ENCODE assay signal across 1 cellular context in the genomic region with DNA sequence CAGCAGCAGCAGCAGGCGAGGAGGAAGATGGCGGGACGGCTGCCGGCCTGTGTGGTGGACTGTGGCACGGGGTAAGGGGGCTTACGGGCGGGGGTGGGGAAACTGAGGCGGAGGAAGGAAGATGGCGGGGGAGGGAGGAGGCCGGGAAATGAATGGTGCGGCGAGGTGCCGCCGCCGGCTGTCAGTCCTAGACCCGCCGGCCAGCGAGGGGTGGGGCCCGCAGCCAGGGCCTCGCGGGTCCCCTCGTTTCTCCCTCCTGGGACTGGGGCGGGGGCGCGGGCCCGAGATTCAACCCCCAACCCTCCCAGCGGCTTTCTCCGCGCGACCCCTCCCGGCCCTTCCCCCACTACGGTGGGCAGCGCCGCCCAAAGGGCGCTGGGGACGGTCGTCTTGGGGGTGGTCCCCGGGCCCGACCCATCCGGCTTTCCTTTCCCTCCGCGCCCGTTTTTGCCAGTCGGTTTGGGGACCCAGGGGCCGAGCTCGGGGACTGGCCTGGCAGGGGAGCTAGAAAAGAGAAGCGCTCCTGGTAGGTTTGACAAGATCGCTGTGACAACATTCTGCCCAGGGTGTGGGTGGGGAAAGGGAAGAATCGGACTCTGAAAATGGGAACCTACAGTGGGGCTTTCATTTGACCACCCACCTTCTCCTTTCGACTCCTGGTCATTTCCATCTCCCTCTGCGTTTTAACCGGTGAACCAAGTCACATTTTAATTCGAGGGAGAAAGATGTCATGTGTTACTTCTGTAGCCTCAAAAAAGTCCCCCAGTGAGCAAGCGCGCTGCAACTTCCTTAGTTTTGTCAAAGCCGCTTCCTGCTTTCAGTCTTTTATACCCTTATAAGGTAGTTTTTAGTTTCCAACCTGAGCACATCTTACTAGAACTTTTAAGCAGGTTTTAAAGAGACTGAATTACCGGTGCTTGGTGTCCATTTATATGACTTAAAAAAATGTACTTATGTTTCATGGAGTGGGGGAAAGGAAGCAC.
TF ChIP-seq lines count a peak whose summit lies in the region.

No MANE protein-coding gene starts in this region.

TF ChIP-seq in GM23338, 12 proteins besides CTCF, POLR2A, EP300 and RAD21 (continued from another document):
- TF ChIP-seq, protein P1, sequence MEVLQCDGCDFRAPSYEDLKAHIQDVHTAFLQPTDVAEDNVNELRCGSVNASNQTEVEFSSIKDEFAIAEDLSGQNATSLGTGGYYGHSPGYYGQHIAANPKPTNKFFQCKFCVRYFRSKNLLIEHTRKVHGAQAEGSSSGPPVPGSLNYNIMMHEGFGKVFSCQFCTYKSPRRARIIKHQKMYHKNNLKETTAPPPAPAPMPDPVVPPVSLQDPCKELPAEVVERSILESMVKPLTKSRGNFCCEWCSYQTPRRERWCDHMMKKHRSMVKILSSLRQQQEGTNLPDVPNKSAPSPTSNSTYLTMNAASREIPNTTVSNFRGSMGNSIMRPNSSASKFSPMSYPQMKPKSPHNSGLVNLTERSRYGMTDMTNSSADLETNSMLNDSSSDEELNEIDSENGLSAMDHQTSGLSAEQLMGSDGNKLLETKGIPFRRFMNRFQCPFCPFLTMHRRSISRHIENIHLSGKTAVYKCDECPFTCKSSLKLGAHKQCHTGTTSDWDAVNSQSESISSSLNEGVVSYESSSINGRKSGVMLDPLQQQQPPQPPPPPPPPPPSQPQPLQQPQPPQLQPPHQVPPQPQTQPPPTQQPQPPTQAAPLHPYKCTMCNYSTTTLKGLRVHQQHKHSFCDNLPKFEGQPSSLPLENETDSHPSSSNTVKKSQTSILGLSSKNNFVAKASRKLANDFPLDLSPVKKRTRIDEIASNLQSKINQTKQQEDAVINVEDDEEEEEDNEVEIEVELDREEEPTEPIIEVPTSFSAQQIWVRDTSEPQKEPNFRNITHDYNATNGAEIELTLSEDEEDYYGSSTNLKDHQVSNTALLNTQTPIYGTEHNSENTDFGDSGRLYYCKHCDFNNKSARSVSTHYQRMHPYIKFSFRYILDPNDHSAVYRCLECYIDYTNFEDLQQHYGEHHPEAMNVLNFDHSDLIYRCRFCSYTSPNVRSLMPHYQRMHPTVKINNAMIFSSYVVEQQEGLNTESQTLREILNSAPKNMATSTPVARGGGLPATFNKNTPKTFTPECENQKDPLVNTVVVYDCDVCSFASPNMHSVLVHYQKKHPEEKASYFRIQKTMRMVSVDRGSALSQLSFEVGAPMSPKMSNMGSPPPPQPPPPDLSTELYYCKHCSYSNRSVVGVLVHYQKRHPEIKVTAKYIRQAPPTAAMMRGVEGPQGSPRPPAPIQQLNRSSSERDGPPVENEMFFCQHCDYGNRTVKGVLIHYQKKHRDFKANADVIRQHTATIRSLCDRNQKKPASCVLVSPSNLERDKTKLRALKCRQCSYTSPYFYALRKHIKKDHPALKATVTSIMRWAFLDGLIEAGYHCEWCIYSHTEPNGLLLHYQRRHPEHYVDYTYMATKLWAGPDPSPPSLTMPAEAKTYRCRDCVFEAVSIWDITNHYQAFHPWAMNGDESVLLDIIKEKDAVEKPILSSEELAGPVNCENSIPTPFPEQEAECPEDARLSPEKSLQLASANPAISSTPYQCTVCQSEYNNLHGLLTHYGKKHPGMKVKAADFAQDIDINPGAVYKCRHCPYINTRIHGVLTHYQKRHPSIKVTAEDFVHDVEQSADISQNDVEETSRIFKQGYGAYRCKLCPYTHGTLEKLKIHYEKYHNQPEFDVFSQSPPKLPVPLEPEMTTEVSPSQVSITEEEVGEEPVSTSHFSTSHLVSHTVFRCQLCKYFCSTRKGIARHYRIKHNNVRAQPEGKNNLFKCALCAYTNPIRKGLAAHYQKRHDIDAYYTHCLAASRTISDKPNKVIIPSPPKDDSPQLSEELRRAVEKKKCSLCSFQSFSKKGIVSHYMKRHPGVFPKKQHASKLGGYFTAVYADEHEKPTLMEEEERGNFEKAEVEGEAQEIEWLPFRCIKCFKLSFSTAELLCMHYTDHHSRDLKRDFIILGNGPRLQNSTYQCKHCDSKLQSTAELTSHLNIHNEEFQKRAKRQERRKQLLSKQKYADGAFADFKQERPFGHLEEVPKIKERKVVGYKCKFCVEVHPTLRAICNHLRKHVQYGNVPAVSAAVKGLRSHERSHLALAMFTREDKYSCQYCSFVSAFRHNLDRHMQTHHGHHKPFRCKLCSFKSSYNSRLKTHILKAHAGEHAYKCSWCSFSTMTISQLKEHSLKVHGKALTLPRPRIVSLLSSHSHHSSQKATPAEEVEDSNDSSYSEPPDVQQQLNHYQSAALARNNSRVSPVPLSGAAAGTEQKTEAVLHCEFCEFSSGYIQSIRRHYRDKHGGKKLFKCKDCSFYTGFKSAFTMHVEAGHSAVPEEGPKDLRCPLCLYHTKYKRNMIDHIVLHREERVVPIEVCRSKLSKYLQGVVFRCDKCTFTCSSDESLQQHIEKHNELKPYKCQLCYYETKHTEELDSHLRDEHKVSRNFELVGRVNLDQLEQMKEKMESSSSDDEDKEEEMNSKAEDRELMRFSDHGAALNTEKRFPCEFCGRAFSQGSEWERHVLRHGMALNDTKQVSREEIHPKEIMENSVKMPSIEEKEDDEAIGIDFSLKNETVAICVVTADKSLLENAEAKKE (CRISPR knock-in tag; IDR thresholded peaks at IDR 0.05): no peak
- no peak; the same call in 1 of the 2 replicates for TF ChIP-seq CREB1 (CRISPR knock-in tag; IDR thresholded peaks at IDR 0.05; ENCODE audit: low read depth)
- TF ChIP-seq, protein P2, sequence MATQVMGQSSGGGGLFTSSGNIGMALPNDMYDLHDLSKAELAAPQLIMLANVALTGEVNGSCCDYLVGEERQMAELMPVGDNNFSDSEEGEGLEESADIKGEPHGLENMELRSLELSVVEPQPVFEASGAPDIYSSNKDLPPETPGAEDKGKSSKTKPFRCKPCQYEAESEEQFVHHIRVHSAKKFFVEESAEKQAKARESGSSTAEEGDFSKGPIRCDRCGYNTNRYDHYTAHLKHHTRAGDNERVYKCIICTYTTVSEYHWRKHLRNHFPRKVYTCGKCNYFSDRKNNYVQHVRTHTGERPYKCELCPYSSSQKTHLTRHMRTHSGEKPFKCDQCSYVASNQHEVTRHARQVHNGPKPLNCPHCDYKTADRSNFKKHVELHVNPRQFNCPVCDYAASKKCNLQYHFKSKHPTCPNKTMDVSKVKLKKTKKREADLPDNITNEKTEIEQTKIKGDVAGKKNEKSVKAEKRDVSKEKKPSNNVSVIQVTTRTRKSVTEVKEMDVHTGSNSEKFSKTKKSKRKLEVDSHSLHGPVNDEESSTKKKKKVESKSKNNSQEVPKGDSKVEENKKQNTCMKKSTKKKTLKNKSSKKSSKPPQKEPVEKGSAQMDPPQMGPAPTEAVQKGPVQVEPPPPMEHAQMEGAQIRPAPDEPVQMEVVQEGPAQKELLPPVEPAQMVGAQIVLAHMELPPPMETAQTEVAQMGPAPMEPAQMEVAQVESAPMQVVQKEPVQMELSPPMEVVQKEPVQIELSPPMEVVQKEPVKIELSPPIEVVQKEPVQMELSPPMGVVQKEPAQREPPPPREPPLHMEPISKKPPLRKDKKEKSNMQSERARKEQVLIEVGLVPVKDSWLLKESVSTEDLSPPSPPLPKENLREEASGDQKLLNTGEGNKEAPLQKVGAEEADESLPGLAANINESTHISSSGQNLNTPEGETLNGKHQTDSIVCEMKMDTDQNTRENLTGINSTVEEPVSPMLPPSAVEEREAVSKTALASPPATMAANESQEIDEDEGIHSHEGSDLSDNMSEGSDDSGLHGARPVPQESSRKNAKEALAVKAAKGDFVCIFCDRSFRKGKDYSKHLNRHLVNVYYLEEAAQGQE (IDR thresholded peaks at IDR 0.05; ENCODE audit: unreplicated experiment): no peak
